ENCODE assay signal across 28 cellular contexts in genomic region chr6:27531772-27532459, GRCh38. TPM values are rescaled to one million over a fixed set of nuclear protein-coding genes. Genes with fewer than 3 reads are reported as not detected.
DNase-seq lines count a peak whose midpoint lies in the region; ATAC-seq, FAIRE-seq and TF ChIP-seq lines count a peak whose summit lies in the region.
"Had no signal": no experiment of that assay in that cellular context is flagged by ENCODE, and none has a peak within 500 bp of the region (broad histone marks: within the 10 kb centered on the region; RNA-seq: fewer than 3 reads in every experiment).

No MANE protein-coding gene starts in this region.

- H3K79me2 ChIP-seq in keratinocyte (ENCODE audit: control insufficient read depth, insufficient read depth, low read length) = no peaks in the 10 kb centered on the region

- TF ChIP-seq CTCF in HEK293 (tag by site-specific recombination; IDR thresholded peaks at IDR 0.05) = no peak
- no peak for TF ChIP-seq CTCF in Panc1 (IDR thresholded peaks at IDR 0.05)
- no peak for TF ChIP-seq CTCF in keratinocyte (optimal IDR thresholded peaks at IDR 0.05 in 1 of 3, IDR thresholded peaks at IDR 0.05 in 1 of 3, conservative IDR thresholded peaks at IDR 0.05 in 1 of 3; ENCODE audit: extremely low read depth in 1 of 3, insufficient read depth in 2 of 3, low read length in 3 of 3)

- in situ Hi-C loops in Panc1 (cut with HindIII; ENCODE audit: low pct_unique_long_range_greater_than_20kb, low sequenced_read_pairs) = no loop called here

- H3K9ac ChIP-seq in keratinocyte (ENCODE audit: control insufficient read depth, extremely low read depth, insufficient read depth, low read length) = no peak overlapping the region
- H3K9ac ChIP-seq: SK-N-SH had no signal

- peak overlapping the region; percentile 29 for H3K4me2 ChIP-seq in keratinocyte (ENCODE audit: control insufficient read depth, extremely low read depth, insufficient read depth, low read depth, low read length)
- H3K4me2 ChIP-seq: SK-N-SH had no signal

- H3K4me3 ChIP-seq in HEK293 (ENCODE audit: low read depth, low read length) (no peak overlapping the region), Panc1 (ENCODE audit: low read depth in 2 of 2, low read length in 2 of 2) (peak overlapping the region; percentile 39 to 45), keratinocyte (ENCODE audit: control insufficient read depth in 2 of 3, extremely low read depth in 1 of 3, insufficient read depth in 2 of 3, low read depth in 1 of 3, low read length in 3 of 3) (peak overlapping the region in 1 of 3 experiments; percentile 27)
- H3K4me3 ChIP-seq: lower lobe of right lung, mucosa of descending colon, thoracic aorta, uterus had no signal

- no peaks in the 10 kb centered on the region for H4K20me1 ChIP-seq in keratinocyte (ENCODE audit: control insufficient read depth, extremely low read depth, insufficient read depth, low read length)

- H3K27me3 ChIP-seq in Panc1 (ENCODE audit: control insufficient read depth, insufficient read depth, low read length) (no peaks in the 10 kb centered on the region), keratinocyte (ENCODE audit: control insufficient read depth, extremely low read depth, insufficient read depth, low read length) (peaks cover 2% of the 10 kb centered on the region)

- ATAC-seq in Panc1 = peak; percentile 95
- ATAC-seq: lower lobe of right lung; mucosa of descending colon; natural killer cell treated with Interleukin-12 subunit alpha and Interleukin-12 subunit beta and Interleukin-15 and Interleukin-18, amount 100 ng/mL, for 72 hours had no signal

- peak; percentile 3 for DNase-seq in NCI-H146 (lab: John Stamatoyannopoulos, UW)
- DNase-seq in NCI-H146 treated with DMSO at 0.1 percent for 48 hours (lab: John Stamatoyannopoulos, UW; ENCODE audit: unreplicated experiment) = no peak
- DNase-seq in Panc1 (ENCODE audit: low read depth, low spot score) = peak; percentile 90
- DNase-seq in keratinocyte (ENCODE audit: low read depth, low spot score) = no peak
- DNase-seq in NCI-H510A (lab: John Stamatoyannopoulos, UW) = no peak
- no peak for DNase-seq in GM19240 (ENCODE audit: insufficient read length, low spot score)
- no peak for DNase-seq in amygdala (lab: John Stamatoyannopoulos, UW)
- DNase-seq: 8988T; activated CD4-positive, alpha-beta memory T cell treated with anti-CD3 and anti-CD28 coated beads for 36 hours; activated CD4-positive, CD25-positive, alpha-beta regulatory T cell treated with anti-CD3 and anti-CD28 coated beads, Interleukin-2, amount 50 U/mL, for 72 hours; activated CD8-positive, alpha-beta memory T cell treated with anti-CD3 and anti-CD28 coated beads, Interleukin-2, amount 50 U/mL, for 4 hours; activated naive CD4-positive, alpha-beta T cell treated with anti-CD3 and anti-CD28 coated beads, Interleukin-2, amount 10 ng/mL, durations not matched to agents 7 days and 5 days; effector CD4-positive, alpha-beta T cell; glutamatergic neuron; GOT3; Kasumi-1; lower lobe of right lung; mucosa of descending colon; NCI-H187; NCI-H526; SK-N-SH; stimulated activated CD4-positive, alpha-beta T cell treated with anti-CD3 and anti-CD28 coated beads, Interleukin-15, amount 100 ng/mL, for 24 hours; uterus had no signal

- BruUV-seq in Panc1 (replicated peaks; lab: Mats Ljungman, UMichigan) = no TSS peak

- intact Hi-C loops in Panc1 (cut with micrococcal nuclease; ENCODE audit: unreplicated experiment) = no loop called here

- dilution Hi-C loops in keratinocyte (cut with MboI; ENCODE audit: extremely low pct_ligation_motif_present, low sequenced_read_pairs) = no loop called here

- CTCF ChIA-PET in HEK293 (lab: Yijun Ruan, JAX) (interaction anchor here (0.6 to 3.9 kb wide), 9 partner anchors 9 to 264 kb away, joined by 3 to 15 read pairs (median 3); no protein-coding TSS in a partner anchor), Panc1 (lab: Charles Lee) (interaction anchor here (1.2 kb wide), 1 partner anchor 78 kb away, joined by 3 read pairs; no protein-coding TSS in a partner anchor)

- no peak overlapping the region for H2AFZ ChIP-seq in keratinocyte (ENCODE audit: control insufficient read depth, low read length)

- POLR2A ChIA-PET in HEK293 (lab: Yijun Ruan, JAX) (interaction anchor here (1.2 to 1.3 kb wide), 3 partner anchors 13 to 16 kb away, joined by 3 to 6 read pairs (median 3); no protein-coding TSS in a partner anchor), Panc1 (lab: Charles Lee) (no interaction called here)

- no peaks in the 10 kb centered on the region for H3K9me3 ChIP-seq in HEK293 (ENCODE audit: control insufficient read depth, insufficient read depth, low read depth, low read length)
- no peaks in the 10 kb centered on the region for H3K9me3 ChIP-seq in Panc1 (ENCODE audit: control insufficient read depth, insufficient read depth, low read depth, low read length)
- no peaks in the 10 kb centered on the region for H3K9me3 ChIP-seq in keratinocyte (ENCODE audit: control insufficient read depth, low read depth, low read length)
- H3K9me3 ChIP-seq: lower lobe of right lung, mucosa of descending colon, SK-N-SH, thoracic aorta, uterus had no signal

- H3K4me1 ChIP-seq in HEK293 (ENCODE audit: control insufficient read depth, insufficient read depth, low read length) (no peaks in the 10 kb centered on the region), Panc1 (ENCODE audit: control insufficient read depth, insufficient read depth, low read length) (peaks cover 21% of the 10 kb centered on the region), keratinocyte (ENCODE audit: control insufficient read depth, extremely low read depth, insufficient read depth, low read length) (peaks cover 16% of the 10 kb centered on the region)
- H3K4me1 ChIP-seq: lower lobe of right lung, uterus had no signal

- H3K36me3 ChIP-seq in HEK293 (ENCODE audit: control insufficient read depth in 2 of 2, insufficient read depth in 1 of 2, low read length in 2 of 2) = no peaks in the 10 kb centered on the region
- H3K36me3 ChIP-seq in Panc1 (ENCODE audit: control insufficient read depth, insufficient read depth, low read length) = no peaks in the 10 kb centered on the region
- no peaks in the 10 kb centered on the region for H3K36me3 ChIP-seq in keratinocyte (ENCODE audit: control insufficient read depth in 2 of 2, extremely low read depth in 1 of 2, insufficient read depth in 2 of 2, low read length in 2 of 2)
- H3K36me3 ChIP-seq: lower lobe of right lung, thoracic aorta, uterus had no signal

- no peaks in the 10 kb centered on the region for H3K9me1 ChIP-seq in keratinocyte (ENCODE audit: control insufficient read depth, extremely low read depth, insufficient read depth, low read length)

- no peak for FAIRE-seq in keratinocyte (lab: Jason Lieb, UNC)
- FAIRE-seq: GM12892 had no signal

- H3K27ac ChIP-seq in HEK293 (ENCODE audit: extremely low read depth, low read depth, low read length) = no peak overlapping the region
- H3K27ac ChIP-seq in Panc1 (ENCODE audit: low read length) = no peak overlapping the region
- no peak overlapping the region for H3K27ac ChIP-seq in keratinocyte (ENCODE audit: control insufficient read depth, insufficient read depth, low read length)
- H3K27ac ChIP-seq: epithelial cell of prostate, lower lobe of right lung, thoracic aorta, uterus had no signal

TF ChIP-seq in HEK293, 187 proteins besides CTCF, POLR2A, EP300 and RAD21:
- TF ChIP-seq ZNF114 (tag by site-specific recombination; IDR thresholded peaks at IDR 0.05) (no peak), ZNF16 (tag by site-specific recombination; IDR thresholded peaks at IDR 0.05; ENCODE audit: low read depth) (no peak), ZNF701 (tag by site-specific recombination; IDR thresholded peaks at IDR 0.05) (no peak), ZNF311 (tag by site-specific recombination; IDR thresholded peaks at IDR 0.05; ENCODE audit: borderline replicate concordance) (no peak), ZNF580 (tag by site-specific recombination; IDR thresholded peaks at IDR 0.05) (0 out of 2 replicates have a peak, but pooled peaks have one; percentile 27), ZNF280D (tag by site-specific recombination; IDR thresholded peaks at IDR 0.05) (no peak), TRIM28 (IDR thresholded peaks at IDR 0.05; ENCODE audit: borderline replicate concordance, low read length) (0 out of 2 replicates have a peak, but pooled peaks have one; percentile 34)

RNA-seq across cellular contexts. Expression of gene ZNF184, which starts 59.0 kb away (rescaled TPM):
- 7.8 TPM for total RNA-seq in Panc1 (2021; ENCODE audit: unreplicated experiment)
- polyA plus RNA-seq in Panc1 (2012; ENCODE audit: insufficient read length) = 3.0 TPM
- polyA plus RNA-seq in keratinocyte = 2.3 to 4.3 TPM (median 3.1 TPM) in 3 replicates
- 2.8 TPM for polyA plus RNA-seq in keratinocyte (2011; ENCODE audit: low read depth)
- 1.5 and 3.6 TPM in 2 replicates for polyA plus RNA-seq in keratinocyte (2011; cell fraction: cytosol; rRNA removed)
- 3.0 and 4.2 TPM in 2 replicates for polyA plus RNA-seq in keratinocyte (2011; cell fraction: nucleus; rRNA removed)
- polyA plus RNA-seq in keratinocyte (2012; ENCODE audit: low replicate concordance) = 1.9 and 3.9 TPM in 2 replicates
- polyA minus RNA-seq in keratinocyte = 1.7 to 4.2 TPM (median 3.7 TPM) in 3 replicates
- 3.6 TPM for polyA minus RNA-seq in keratinocyte (2011; cell fraction: cytosol; rRNA and poly(A)+ RNA removed)
- 2.3 and 5.4 TPM in 2 replicates for polyA minus RNA-seq in keratinocyte (2011; cell fraction: nucleus; rRNA and poly(A)+ RNA removed)

Comparison
In these comparisons a context has a peak if more than half of its experiments do, and no peak if none do; other contexts are left out.
1. DNase-seq: peak in NCI-H146 (single experiment) and Panc1 (single experiment); none in NCI-H146 treated with DMSO at 0.1 percent for 48 hours (single experiment), keratinocyte (single experiment), NCI-H510A (single experiment), GM19240 (single experiment) and amygdala (0 of 56).